1 cellular context compared by ENCODE assay signal in the genomic region with DNA sequence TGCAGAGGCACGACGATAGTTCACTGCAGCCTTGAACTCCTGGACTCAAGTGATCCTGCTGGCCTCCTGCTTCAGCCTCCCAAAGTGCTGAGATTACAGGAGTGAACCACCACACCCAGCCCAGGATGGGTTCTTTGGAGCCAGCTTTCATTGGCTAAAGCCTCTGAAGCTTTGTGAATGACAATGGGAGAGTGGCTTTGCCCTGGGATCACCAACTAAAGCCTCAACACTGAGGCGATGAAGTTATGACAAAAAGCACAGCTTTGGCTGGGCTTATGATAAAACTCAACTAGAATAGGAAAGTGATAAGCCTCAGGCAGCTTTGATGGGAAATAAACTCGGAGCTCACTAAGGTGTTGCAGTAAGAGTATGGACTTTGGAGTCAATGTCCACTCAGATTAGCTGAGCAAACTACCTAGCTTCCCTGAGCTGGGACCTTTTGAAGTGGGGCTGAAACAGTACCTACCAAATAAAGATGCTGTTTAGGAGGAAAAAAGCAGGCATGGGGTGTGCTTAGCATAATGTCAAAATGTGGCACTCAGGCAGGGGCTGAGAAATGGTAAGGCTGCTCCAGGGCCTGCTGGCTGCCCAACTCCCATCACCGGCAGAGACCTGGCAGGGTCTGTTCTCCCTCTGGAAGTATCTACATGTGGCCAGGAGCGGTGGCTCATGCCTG.
A peak's percentile ranks its signal among the peaks of the same experiment; 100 is the strongest.
TF ChIP-seq lines count a peak whose summit lies in the region.

No MANE protein-coding gene starts in this region.

TF ChIP-seq in HepG2, 621 proteins besides CTCF, POLR2A, EP300 and RAD21 (continued from another document and continues in another):
- TF ChIP-seq RERE (CRISPR knock-in tag; IDR thresholded peaks at IDR 0.05; ENCODE audit: low read depth): no peak
- TF ChIP-seq ZNF274 (CRISPR knock-in tag; IDR thresholded peaks at IDR 0.05): no peak; the same call in 1 of the 2 replicates
- TF ChIP-seq HINFP (CRISPR knock-in tag; IDR thresholded peaks at IDR 0.05; ENCODE audit: low read depth): no peak; the same call in 1 of the 2 replicates
- TF ChIP-seq, protein P1, sequence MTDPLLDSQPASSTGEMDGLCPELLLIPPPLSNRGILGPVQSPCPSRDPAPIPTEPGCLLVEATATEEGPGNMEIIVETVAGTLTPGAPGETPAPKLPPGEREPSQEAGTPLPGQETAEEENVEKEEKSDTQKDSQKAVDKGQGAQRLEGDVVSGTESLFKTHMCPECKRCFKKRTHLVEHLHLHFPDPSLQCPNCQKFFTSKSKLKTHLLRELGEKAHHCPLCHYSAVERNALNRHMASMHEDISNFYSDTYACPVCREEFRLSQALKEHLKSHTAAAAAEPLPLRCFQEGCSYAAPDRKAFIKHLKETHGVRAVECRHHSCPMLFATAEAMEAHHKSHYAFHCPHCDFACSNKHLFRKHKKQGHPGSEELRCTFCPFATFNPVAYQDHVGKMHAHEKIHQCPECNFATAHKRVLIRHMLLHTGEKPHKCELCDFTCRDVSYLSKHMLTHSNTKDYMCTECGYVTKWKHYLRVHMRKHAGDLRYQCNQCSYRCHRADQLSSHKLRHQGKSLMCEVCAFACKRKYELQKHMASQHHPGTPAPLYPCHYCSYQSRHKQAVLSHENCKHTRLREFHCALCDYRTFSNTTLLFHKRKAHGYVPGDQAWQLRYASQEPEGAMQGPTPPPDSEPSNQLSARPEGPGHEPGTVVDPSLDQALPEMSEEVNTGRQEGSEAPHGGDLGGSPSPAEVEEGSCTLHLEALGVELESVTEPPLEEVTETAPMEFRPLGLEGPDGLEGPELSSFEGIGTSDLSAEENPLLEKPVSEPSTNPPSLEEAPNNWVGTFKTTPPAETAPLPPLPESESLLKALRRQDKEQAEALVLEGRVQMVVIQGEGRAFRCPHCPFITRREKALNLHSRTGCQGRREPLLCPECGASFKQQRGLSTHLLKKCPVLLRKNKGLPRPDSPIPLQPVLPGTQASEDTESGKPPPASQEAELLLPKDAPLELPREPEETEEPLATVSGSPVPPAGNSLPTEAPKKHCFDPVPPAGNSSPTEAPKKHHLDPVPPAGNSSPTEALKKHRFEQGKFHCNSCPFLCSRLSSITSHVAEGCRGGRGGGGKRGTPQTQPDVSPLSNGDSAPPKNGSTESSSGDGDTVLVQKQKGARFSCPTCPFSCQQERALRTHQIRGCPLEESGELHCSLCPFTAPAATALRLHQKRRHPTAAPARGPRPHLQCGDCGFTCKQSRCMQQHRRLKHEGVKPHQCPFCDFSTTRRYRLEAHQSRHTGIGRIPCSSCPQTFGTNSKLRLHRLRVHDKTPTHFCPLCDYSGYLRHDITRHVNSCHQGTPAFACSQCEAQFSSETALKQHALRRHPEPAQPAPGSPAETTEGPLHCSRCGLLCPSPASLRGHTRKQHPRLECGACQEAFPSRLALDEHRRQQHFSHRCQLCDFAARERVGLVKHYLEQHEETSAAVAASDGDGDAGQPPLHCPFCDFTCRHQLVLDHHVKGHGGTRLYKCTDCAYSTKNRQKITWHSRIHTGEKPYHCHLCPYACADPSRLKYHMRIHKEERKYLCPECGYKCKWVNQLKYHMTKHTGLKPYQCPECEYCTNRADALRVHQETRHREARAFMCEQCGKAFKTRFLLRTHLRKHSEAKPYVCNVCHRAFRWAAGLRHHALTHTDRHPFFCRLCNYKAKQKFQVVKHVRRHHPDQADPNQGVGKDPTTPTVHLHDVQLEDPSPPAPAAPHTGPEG (CRISPR knock-in tag; IDR thresholded peaks at IDR 0.05): no peak; the same call in 1 of the 2 replicates
- no peak for TF ChIP-seq SOX13 (IDR thresholded peaks at IDR 0.05)
- peak in 1 of 2 experiments; percentile 62; a peak in 1 of 4 replicates for TF ChIP-seq SOX13 (CRISPR knock-in tag; conservative IDR thresholded peaks at IDR 0.05 in 1 of 2, IDR thresholded peaks at IDR 0.05 in 1 of 2)
- TF ChIP-seq ZNF629 (CRISPR knock-in tag; conservative IDR thresholded peaks at IDR 0.05): peak; percentile 43; the same call in 1 of the 2 replicates
- no peak for TF ChIP-seq ZNF343 (CRISPR knock-in tag; IDR thresholded peaks at IDR 0.05)
- no peak for TF ChIP-seq CAMTA2 (CRISPR knock-in tag; IDR thresholded peaks at IDR 0.05; ENCODE audit: borderline replicate concordance)
- no peak for TF ChIP-seq IRF1 (CRISPR knock-in tag; IDR thresholded peaks at IDR 0.05; ENCODE audit: low read depth)
- TF ChIP-seq CC2D1A (CRISPR knock-in tag; IDR thresholded peaks at IDR 0.05): no peak
- TF ChIP-seq ZNF749 (CRISPR knock-in tag; IDR thresholded peaks at IDR 0.05; ENCODE audit: borderline replicate concordance): no peak
- no peak for TF ChIP-seq LBX2 (CRISPR knock-in tag; IDR thresholded peaks at IDR 0.05; ENCODE audit: borderline replicate concordance)
- TF ChIP-seq HNRNPLL (IDR thresholded peaks at IDR 0.05; ENCODE audit: low read depth, low read length, poor library complexity, severe bottlenecking): no peak
- no peak for TF ChIP-seq KLF9 (CRISPR knock-in tag; IDR thresholded peaks at IDR 0.05; ENCODE audit: low read depth)
- TF ChIP-seq ZBTB14 (CRISPR knock-in tag; IDR thresholded peaks at IDR 0.05): no peak
- TF ChIP-seq NR2F2 (IDR thresholded peaks at IDR 0.05; ENCODE audit: borderline replicate concordance, low read depth): peak; percentile 51; the same call in 1 of the 2 replicates
- no peak for TF ChIP-seq FOXA1 (IDR thresholded peaks at IDR 0.05)
- peak; percentile 42; the same call in 1 of the 2 replicates for TF ChIP-seq FOXA1 (CRISPR knock-in tag; IDR thresholded peaks at IDR 0.05)
- TF ChIP-seq PPARG (CRISPR knock-in tag; conservative IDR thresholded peaks at IDR 0.05): no peak
- no peak for TF ChIP-seq ZSCAN25 (CRISPR knock-in tag; IDR thresholded peaks at IDR 0.05)
- no peak for TF ChIP-seq ZNF33B (CRISPR knock-in tag; IDR thresholded peaks at IDR 0.05)
- no peak for TF ChIP-seq PLSCR1 (CRISPR knock-in tag; IDR thresholded peaks at IDR 0.05; ENCODE audit: borderline replicate concordance)
- TF ChIP-seq FOSL1 (CRISPR knock-in tag; IDR thresholded peaks at IDR 0.05; ENCODE audit: borderline replicate concordance): peak; percentile 30; the same call in 1 of the 2 replicates
- TF ChIP-seq PRMT3 (CRISPR knock-in tag; IDR thresholded peaks at IDR 0.05; ENCODE audit: borderline replicate concordance, low read depth): no peak
- TF ChIP-seq AHR (CRISPR knock-in tag; IDR thresholded peaks at IDR 0.05): no peak
- no peak for TF ChIP-seq ZNF296 (CRISPR knock-in tag; conservative IDR thresholded peaks at IDR 0.05)
- TF ChIP-seq, protein P2, sequence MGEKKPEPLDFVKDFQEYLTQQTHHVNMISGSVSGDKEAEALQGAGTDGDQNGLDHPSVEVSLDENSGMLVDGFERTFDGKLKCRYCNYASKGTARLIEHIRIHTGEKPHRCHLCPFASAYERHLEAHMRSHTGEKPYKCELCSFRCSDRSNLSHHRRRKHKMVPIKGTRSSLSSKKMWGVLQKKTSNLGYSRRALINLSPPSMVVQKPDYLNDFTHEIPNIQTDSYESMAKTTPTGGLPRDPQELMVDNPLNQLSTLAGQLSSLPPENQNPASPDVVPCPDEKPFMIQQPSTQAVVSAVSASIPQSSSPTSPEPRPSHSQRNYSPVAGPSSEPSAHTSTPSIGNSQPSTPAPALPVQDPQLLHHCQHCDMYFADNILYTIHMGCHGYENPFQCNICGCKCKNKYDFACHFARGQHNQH (CRISPR knock-in tag; IDR thresholded peaks at IDR 0.05): no peak
- no peak for TF ChIP-seq ZNF776 (CRISPR knock-in tag; IDR thresholded peaks at IDR 0.05)
- no peak for TF ChIP-seq ZNF510 (CRISPR knock-in tag; IDR thresholded peaks at IDR 0.05; ENCODE audit: low read depth)
- no peak for TF ChIP-seq CENPBD1 (CRISPR knock-in tag; IDR thresholded peaks at IDR 0.05; ENCODE audit: borderline replicate concordance, low read depth)
- TF ChIP-seq KMT2B (CRISPR knock-in tag; IDR thresholded peaks at IDR 0.05): no peak
